In the genomic region with DNA sequence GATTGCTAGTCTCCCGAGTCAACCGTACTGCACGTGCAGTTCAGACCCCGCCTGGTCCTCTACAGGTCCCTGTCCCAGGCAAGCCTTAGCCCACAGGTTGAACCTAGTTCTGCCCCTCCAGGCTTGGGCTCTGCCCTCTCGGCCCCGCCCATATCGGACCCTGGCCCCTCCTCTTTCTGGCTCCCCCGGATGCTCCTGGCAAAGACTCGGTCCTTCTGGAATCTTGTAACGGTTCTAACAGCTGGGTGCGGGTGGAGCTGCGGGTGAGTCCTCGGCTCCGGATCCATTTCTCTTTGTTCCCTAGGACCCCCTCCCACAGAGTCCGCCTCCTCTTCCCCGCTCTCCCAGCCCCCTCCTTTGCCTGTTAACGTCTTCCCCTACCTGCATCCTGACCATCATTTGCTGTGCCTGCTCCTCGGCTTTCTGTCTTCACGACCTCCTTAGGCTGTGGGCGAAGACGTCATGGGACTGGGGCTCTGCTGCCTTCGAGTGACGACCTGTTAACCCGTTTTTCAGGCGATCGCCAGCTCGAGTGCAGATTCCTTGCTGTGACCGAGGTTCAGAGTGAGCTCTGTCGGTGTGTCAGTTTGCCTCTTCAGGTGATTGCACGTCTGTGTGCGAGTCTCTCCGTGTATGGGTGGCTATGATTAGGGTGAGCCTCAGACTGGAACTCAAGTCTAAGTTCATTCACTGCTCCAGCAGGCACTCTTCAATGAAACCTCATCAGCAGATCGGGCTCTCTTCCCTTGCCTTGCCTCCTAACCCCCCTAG, we compare ENCODE assay signal across 13 cellular contexts. TPM values are rescaled to one million over a fixed set of nuclear protein-coding genes. Genes with fewer than 3 reads are reported as not detected.
DNase-seq lines count a peak whose midpoint lies in the region; ATAC-seq and TF ChIP-seq lines count a peak whose summit lies in the region.
"Had no signal": no experiment of that assay in that cellular context is flagged by ENCODE, and none has a peak within 500 bp of the region (broad histone marks: within the 10 kb centered on the region; RNA-seq: fewer than 3 reads in every experiment).

A gene with protein sequence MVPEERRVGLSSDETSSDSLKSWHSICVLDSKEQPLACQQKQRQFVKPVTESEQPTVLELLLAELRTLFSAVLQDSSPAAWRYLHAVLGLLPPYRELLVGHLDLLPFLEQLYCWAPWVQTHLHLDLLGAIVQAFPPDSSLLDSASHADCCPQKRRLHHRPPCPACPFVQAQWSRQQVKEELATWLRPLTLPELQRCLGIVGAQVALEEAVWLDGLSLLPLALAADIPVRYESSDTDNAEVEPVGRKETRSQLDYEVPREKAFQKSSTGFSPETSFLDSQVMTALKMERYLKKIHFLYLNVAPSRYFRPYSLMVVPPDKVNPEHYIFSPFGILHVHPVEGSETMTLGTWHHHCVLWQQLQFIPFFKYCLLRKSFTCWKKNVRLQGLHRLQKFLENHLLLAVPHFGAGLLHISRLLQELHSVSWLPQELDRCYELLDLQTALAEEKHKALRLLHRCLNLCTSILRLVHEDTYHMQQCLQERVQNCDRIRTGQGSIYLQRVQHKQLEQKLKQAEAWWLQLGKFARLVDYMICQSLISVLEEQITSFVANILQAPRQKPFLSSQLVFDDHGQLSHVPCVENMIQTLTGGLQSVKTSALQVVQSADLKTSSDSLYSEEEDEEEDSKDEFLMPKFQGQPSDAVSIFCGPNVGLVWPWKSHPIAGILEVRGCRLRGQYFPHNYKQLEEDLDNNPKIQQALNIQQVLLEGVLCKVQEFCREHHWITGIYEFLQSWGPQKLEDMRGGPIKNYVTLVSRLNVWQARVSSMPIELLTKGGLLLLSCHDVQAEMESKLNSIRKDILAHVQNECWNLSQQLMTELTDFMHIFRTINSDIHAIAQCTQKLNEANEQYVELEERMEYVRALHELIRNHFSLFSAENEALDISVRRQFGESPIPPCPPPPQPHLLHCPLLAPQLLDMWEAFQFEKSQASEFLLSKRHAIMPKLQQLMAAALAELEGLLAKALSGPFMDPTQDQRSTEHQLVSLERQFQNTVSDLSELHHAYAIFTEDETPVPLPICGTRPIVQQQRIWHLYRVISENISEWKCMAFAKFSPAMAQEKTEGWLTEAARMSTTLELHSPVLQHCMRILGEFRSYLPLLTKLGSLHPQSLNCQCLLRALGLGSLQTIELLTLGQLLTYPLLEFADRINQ (N-terminal part only) (plus strand): TSS at position 212 of the 771 bp plus-strand sequence. CDS start 936 bp downstream, outside the sequence.

- H3K9me3 ChIP-seq in Caco-2 (no peaks in the 10 kb centered on the region), osteoblast (ENCODE audit: low read depth, low read length) (no peaks in the 10 kb centered on the region), MM.1S (replicated peaks; ENCODE audit: insufficient read depth, low read length) (no peaks in the 10 kb centered on the region)

- no peak for DNase-seq in Caco-2
- DNase-seq in WTC11 (ENCODE audit: low spot score) = peak; percentile 77
- peak; percentile 43 for DNase-seq in left cardiac atrium
- peak; percentile 17 for DNase-seq in osteoblast (ENCODE audit: insufficient read length, low spot score, missing footprints)
- no peak for DNase-seq in G401 (ENCODE audit: low spot score)
- DNase-seq in MM.1S = no peak
- DNase-seq in NOMO-1 (lab: John Stamatoyannopoulos, UW; ENCODE audit: unreplicated experiment in 2 of 2) = no peak
- DNase-seq in stimulated activated naive B cell treated with anti-CD40 and anti-IgM and Interleukin-4, amounts not matched to agents 10 μg/mL and 1 μg/mL and 100 μg/mL, for 72 hours = no peak
- DNase-seq: activated CD8-positive, alpha-beta memory T cell treated with anti-CD3 and anti-CD28 coated beads, Interleukin-2, amount 50 U/mL, for 4 hours; COR-L47; KBM-7; NCI-H2227 treated with DMSO at 0.1 percent for 48 hours had no signal

- no TSS peak for BruUV-seq in Caco-2 (replicated peaks; lab: Mats Ljungman, UMichigan)

- H3K27ac ChIP-seq in osteoblast (ENCODE audit: low read depth, low read length) = peak within 1 kb of the TSS; percentile 43
- no peak within 1 kb of the TSS for H3K27ac ChIP-seq in MM.1S (ENCODE audit: low read length)
- H3K27ac ChIP-seq: SK-N-MC had no signal

- peaks cover 7% of the 10 kb centered on the region for H3K36me3 Mint-ChIP-seq in Caco-2 (ENCODE audit: insufficient read depth, unreplicated experiment)
- 0 out of 2 replicates have a peak, but pooled peaks cover 2% of the 10 kb centered on the region for H3K36me3 Mint-ChIP-seq in WTC11
- peaks cover 24 to 61% of the 10 kb centered on the region in 2 donors for H3K36me3 Mint-ChIP-seq in stimulated activated naive B cell treated with anti-CD40 and anti-IgM and Interleukin-4, amounts not matched to agents 10 μg/mL and 1 μg/mL and 100 μg/mL, for 72 hours

- TF ChIP-seq CTCF in Caco-2 (IDR thresholded peaks at IDR 0.05; ENCODE audit: insufficient read depth in 1 of 2, low read depth in 1 of 2, low read length in 1 of 2, severe bottlenecking in 1 of 2, unreplicated experiment in 1 of 2) (no peak), WTC11 (IDR thresholded peaks at IDR 0.05) (no peak), osteoblast (IDR thresholded peaks at IDR 0.05; ENCODE audit: extremely low read depth, low read depth, low read length) (no peak), MM.1S (IDR thresholded peaks at IDR 0.05; ENCODE audit: low read length) (no peak)

- H3K4me1 Mint-ChIP-seq in Caco-2 (ENCODE audit: low read depth, unreplicated experiment) (peaks cover 17% of the 10 kb centered on the region), WTC11 (peaks cover 9% of the 10 kb centered on the region)
- peaks cover 5 to 10% of the 10 kb centered on the region in 2 donors for H3K4me1 Mint-ChIP-seq in stimulated activated naive B cell treated with anti-CD40 and anti-IgM and Interleukin-4, amounts not matched to agents 10 μg/mL and 1 μg/mL and 100 μg/mL, for 72 hours

- H4K20me1 ChIP-seq in osteoblast (ENCODE audit: insufficient read depth, low read length) (peaks cover 3% of the 10 kb centered on the region), MM.1S (ENCODE audit: insufficient read depth, low read length) (no peaks in the 10 kb centered on the region)

- H3K9me2 ChIP-seq in MM.1S (replicated peaks; ENCODE audit: insufficient read depth, low read length) = no peaks in the 10 kb centered on the region

- H3K27me3 ChIP-seq in Caco-2 (replicated peaks; ENCODE audit: control insufficient read depth, insufficient read depth, low read length) = no peaks in the 10 kb centered on the region
- H3K27me3 ChIP-seq in osteoblast (ENCODE audit: insufficient read depth, low read length) = no peaks in the 10 kb centered on the region
- no peaks in the 10 kb centered on the region for H3K27me3 ChIP-seq in MM.1S (replicated peaks; ENCODE audit: insufficient read depth, low read length)

- no peak within 1 kb of the TSS for H2AFZ ChIP-seq in osteoblast (ENCODE audit: low read length)
- no peak within 1 kb of the TSS for H2AFZ ChIP-seq in MM.1S (ENCODE audit: low read length)

- H3K4me3 Mint-ChIP-seq in Caco-2 (ENCODE audit: unreplicated experiment) (no peak within 1 kb of the TSS), WTC11 (peak within 1 kb of the TSS; percentile 58)
- H3K4me3 Mint-ChIP-seq in stimulated activated naive B cell treated with anti-CD40 and anti-IgM and Interleukin-4, amounts not matched to agents 10 μg/mL and 1 μg/mL and 100 μg/mL, for 72 hours = no peak within 1 kb of the TSS

- H3K4me2 ChIP-seq in osteoblast (ENCODE audit: insufficient read depth, low read length) = no peak within 1 kb of the TSS
- H3K4me2 ChIP-seq in MM.1S (ENCODE audit: low read depth, low read length) = no peak within 1 kb of the TSS

- H3K4me3 ChIP-seq in Caco-2 (ENCODE audit: low read depth, low read length) (no peak within 1 kb of the TSS), osteoblast (ENCODE audit: insufficient read depth, low read length) (no peak within 1 kb of the TSS), MM.1S (ENCODE audit: low read length) (no peak within 1 kb of the TSS)
- H3K4me3 ChIP-seq: SK-N-MC had no signal

- CTCF ChIA-PET in Caco-2 (lab: Charles Lee) (interaction anchor here (0.6 kb wide), 1 partner anchor 105 kb away, joined by 5 read pairs; no protein-coding TSS in a partner anchor), WTC11 (lab: Charles Lee) (interaction anchor here (0.6 to 3.8 kb wide), 11 partner anchors 8 to 134 kb away, joined by 3 to 29 read pairs (median 5); partner anchors contain the start of gene TRIM3)

- in situ Hi-C loops in G401 (cut with HindIII; ENCODE audit: low sequenced_read_pairs) = no loop called here

- no peak within 1 kb of the TSS for H3K9ac ChIP-seq in MM.1S (ENCODE audit: low read length)

- H3K27me3 Mint-ChIP-seq in Caco-2 (ENCODE audit: insufficient read depth, unreplicated experiment) (no peaks in the 10 kb centered on the region), WTC11 (ENCODE audit: low read depth) (no peaks in the 10 kb centered on the region)
- no peaks in the 10 kb centered on the region for H3K27me3 Mint-ChIP-seq in stimulated activated naive B cell treated with anti-CD40 and anti-IgM and Interleukin-4, amounts not matched to agents 10 μg/mL and 1 μg/mL and 100 μg/mL, for 72 hours

- ATAC-seq in WTC11 (peak; percentile 97), left cardiac atrium (peak; percentile 53 to 62)
- no peak for ATAC-seq in stimulated activated naive B cell treated with anti-CD40 and anti-IgM and Interleukin-4, amounts not matched to agents 10 μg/mL and 1 μg/mL and 100 μg/mL, for 72 hours (replicated peaks)

- intact Hi-C loops in Caco-2 (cut with micrococcal nuclease; ENCODE audit: unreplicated experiment) (no loop called here), left cardiac atrium (cut with DNase I) (no loop called here)

- H3K4me1 ChIP-seq in Caco-2 (no peaks in the 10 kb centered on the region), osteoblast (ENCODE audit: insufficient read depth, low read length) (peaks cover 29% of the 10 kb centered on the region), MM.1S (ENCODE audit: low read length) (no peaks in the 10 kb centered on the region)

- no peaks in the 10 kb centered on the region for H3K9me3 Mint-ChIP-seq in Caco-2 (ENCODE audit: unreplicated experiment)
- no peaks in the 10 kb centered on the region for H3K9me3 Mint-ChIP-seq in WTC11
- no peaks in the 10 kb centered on the region for H3K9me3 Mint-ChIP-seq in stimulated activated naive B cell treated with anti-CD40 and anti-IgM and Interleukin-4, amounts not matched to agents 10 μg/mL and 1 μg/mL and 100 μg/mL, for 72 hours

- H3K79me2 ChIP-seq in osteoblast (ENCODE audit: insufficient read depth, low read length) (no peaks in the 10 kb centered on the region), MM.1S (ENCODE audit: low read length) (no peaks in the 10 kb centered on the region)

- POLR2A ChIA-PET in Caco-2 (lab: Charles Lee) (interaction anchor here (0.6 kb wide), 1 partner anchor 74 kb away, joined by 10 read pairs; no protein-coding TSS in a partner anchor), WTC11 (lab: Charles Lee) (interaction anchor here (0.6 to 1.1 kb wide), 2 partner anchors 7 to 16 kb away, joined by 3 to 4 read pairs; partner anchors contain the start of genes ARFIP2 and TIMM10B)

- peaks cover 2% of the 10 kb centered on the region; the same call in 1 of the 2 replicates for H3K36me3 ChIP-seq in Caco-2 (ENCODE audit: control insufficient read depth, insufficient read depth, low read length)
- H3K36me3 ChIP-seq in osteoblast (ENCODE audit: insufficient read depth, low read length) = peaks cover 18% of the 10 kb centered on the region
- no peaks in the 10 kb centered on the region for H3K36me3 ChIP-seq in MM.1S (replicated peaks; ENCODE audit: insufficient read depth, low read length)

- no peaks in the 10 kb centered on the region for H3F3A ChIP-seq in MM.1S (ENCODE audit: insufficient read depth, low read length)

- H3K27ac Mint-ChIP-seq in Caco-2 (ENCODE audit: unreplicated experiment) = peak within 1 kb of the TSS; percentile 6
- H3K27ac Mint-ChIP-seq in WTC11 = no peak within 1 kb of the TSS
- no peak within 1 kb of the TSS for H3K27ac Mint-ChIP-seq in stimulated activated naive B cell treated with anti-CD40 and anti-IgM and Interleukin-4, amounts not matched to agents 10 μg/mL and 1 μg/mL and 100 μg/mL, for 72 hours

RNA-seq across cellular contexts. Expression of the gene that starts here (rescaled TPM):
- total RNA-seq in Caco-2 (2022) (5.7 and 6.7 TPM in 2 replicates), WTC11 (2021) (10.5 to 11.5 TPM (median 10.9 TPM) in 3 replicates), left cardiac atrium (1 to 10 TPM; 4.4 to 7.6 TPM), osteoblast (9.0 and 9.4 TPM in 2 replicates)
- total RNA-seq in G401 (2014; rRNA removed; shearing (Covaris generic)) = 2.0 and 2.5 TPM in 2 replicates

Comparison
In these comparisons a context has a peak if more than half of its experiments do, and no peak if none do; other contexts are left out.
1. DNase-seq: peak in WTC11 (single experiment), left cardiac atrium (single experiment) and osteoblast (single experiment); none in Caco-2 (0 of 2), G401 (single experiment), MM.1S (single experiment), NOMO-1 (0 of 2) and stimulated activated naive B cell treated with anti-CD40 and anti-IgM and Interleukin-4, amounts not matched to agents 10 μg/mL and 1 μg/mL and 100 μg/mL, for 72 hours (single experiment).
2. ATAC-seq: peak in WTC11 (single experiment) and left cardiac atrium (2 of 2); none in stimulated activated naive B cell treated with anti-CD40 and anti-IgM and Interleukin-4, amounts not matched to agents 10 μg/mL and 1 μg/mL and 100 μg/mL, for 72 hours (0 of 2).